8 cellular contexts compared by ENCODE assay signal in genomic region chr6:108492131-108492766, GRCh38.
DNase-seq lines count a peak whose midpoint lies in the region; ATAC-seq and TF ChIP-seq lines count a peak whose summit lies in the region.

No MANE protein-coding gene starts in this region.

- intact Hi-C loops in psoas muscle (cut with DNase I), result loop anchor here (10.0 kb wide), 2 partner anchors 237 to 377 kb away; no protein-coding TSS in a partner anchor

- no peaks in the 10 kb centered on the region for H3K9me3 ChIP-seq in psoas muscle

- no peaks in the 10 kb centered on the region for H3K27me3 ChIP-seq in psoas muscle (ENCODE audit: insufficient read depth in 3 of 3, low read length in 2 of 3)

- POLR2A ChIA-PET in RWPE1 (lab: Yijun Ruan, JAX; ENCODE audit: low non-redundant PET), result no interaction called here

- H3K36me3 ChIP-seq in psoas muscle (ENCODE audit: insufficient read depth in 1 of 2, low read depth in 1 of 2), result no peaks in the 10 kb centered on the region

- H3K4me1 ChIP-seq in psoas muscle, result no peaks in the 10 kb centered on the region

- ATAC-seq in psoas muscle (peak; percentile 64 to 85 (median 66)), HG03571 (IDR thresholded peaks at IDR 0.05; ENCODE audit: unreplicated experiment) (no peak)

- H3K27ac ChIP-seq in RWPE1 (no peak overlapping the region), psoas muscle (no peak overlapping the region)

- H3K4me3 ChIP-seq in psoas muscle, result no peak overlapping the region

- DNase-seq in DMS114 treated with DMSO at 0.1 percent for 48 hours (lab: John Stamatoyannopoulos, UW; ENCODE audit: unreplicated experiment) (peak; percentile 23), HT-29 (ENCODE audit: low spot score) (peak; percentile 64), RWPE1 (ENCODE audit: low spot score) (peak; percentile 39), fibroblast of gingiva (ENCODE audit: low read depth) (peak; percentile 47), psoas muscle (no peak), GM19238 (ENCODE audit: insufficient read length, low spot score) (no peak)
- no peak for DNase-seq in activated CD4-positive, CD25-positive, alpha-beta regulatory T cell treated with anti-CD3 and anti-CD28 coated beads, Interleukin-2, amount 50 U/mL, for 72 hours

- TF ChIP-seq CTCF in RWPE1 (conservative IDR thresholded peaks at IDR 0.05; ENCODE audit: low read depth), result peak; percentile 63
- peak; percentile 57 for TF ChIP-seq CTCF in psoas muscle (IDR thresholded peaks at IDR 0.05)

- CTCF ChIA-PET in RWPE1 (lab: Yijun Ruan, JAX), result interaction anchor here (0.6 to 1.9 kb wide), 20 partner anchors 8 to 797 kb away, joined by 3 to 7 read pairs (median 3); partner anchors contain the start of gene SNX3

Comparison
In these comparisons a context has a peak if more than half of its experiments do, and no peak if none do; other contexts are left out.
1. DNase-seq: peak in DMS114 treated with DMSO at 0.1 percent for 48 hours (single experiment), HT-29 (single experiment), RWPE1 (single experiment) and fibroblast of gingiva (single experiment); none in psoas muscle (0 of 2), activated CD4-positive, CD25-positive, alpha-beta regulatory T cell treated with anti-CD3 and anti-CD28 coated beads, Interleukin-2, amount 50 U/mL, for 72 hours (single experiment) and GM19238 (single experiment).